In the genomic region with DNA sequence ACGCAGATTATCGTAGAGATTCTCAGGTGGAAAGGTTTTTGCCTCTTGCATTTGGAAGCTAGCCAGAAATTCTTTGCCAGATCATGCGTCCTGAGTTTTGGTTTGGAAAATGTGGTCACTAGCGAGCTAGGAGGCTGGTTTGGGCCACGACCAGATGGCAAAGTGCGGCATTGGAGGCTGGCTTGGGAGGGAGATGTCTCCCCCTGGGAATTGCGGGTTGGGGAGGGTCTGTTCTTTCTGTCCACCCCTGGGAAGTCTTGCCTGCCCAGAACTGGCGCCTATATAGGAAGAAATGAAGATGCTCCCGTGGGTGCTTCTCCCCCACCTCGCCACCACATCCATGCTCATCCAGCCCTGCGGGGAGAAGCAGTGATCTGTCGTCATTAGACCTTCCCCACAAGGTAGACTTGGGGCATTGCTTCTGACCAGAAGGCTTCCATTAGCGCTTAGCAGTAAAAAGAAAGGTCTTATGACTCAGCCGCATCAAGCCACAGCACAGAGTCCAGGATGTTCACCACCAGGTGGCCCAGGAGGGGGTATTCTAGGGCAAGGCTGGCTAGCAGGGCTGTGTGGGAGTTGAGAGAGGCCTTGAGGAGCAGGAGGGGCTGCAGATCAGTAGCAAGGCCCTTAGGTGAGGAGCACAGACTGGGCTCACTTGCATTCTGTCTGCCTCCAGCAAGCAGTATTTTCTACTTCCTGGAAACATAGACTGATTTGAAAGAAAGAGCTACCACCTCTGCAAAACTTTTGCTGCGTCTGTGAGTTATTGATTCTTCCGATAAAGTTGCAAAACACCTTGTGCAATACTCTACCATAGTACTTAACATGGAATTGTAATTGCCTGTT, we compare ENCODE assay signal across 8 cellular contexts. TPM values are rescaled to one million over a fixed set of nuclear protein-coding genes. Genes with fewer than 3 reads are reported as not detected.
DNase-seq lines count a peak whose midpoint lies in the region; ATAC-seq and TF ChIP-seq lines count a peak whose summit lies in the region.

No MANE protein-coding gene starts in this region.

- intact Hi-C loops in psoas muscle (cut with DNase I) = loop anchor here in 1 of 2 donors (2.0 kb wide), 1 partner anchor 17 kb away; no protein-coding TSS in a partner anchor

- H3K36me3 ChIP-seq in OCI-LY1 (ENCODE audit: insufficient read depth, low read length) (no peaks in the 10 kb centered on the region), psoas muscle (ENCODE audit: insufficient read depth in 1 of 2, low read depth in 1 of 2) (no peaks in the 10 kb centered on the region)

- no peak overlapping the region for H3K4me3 ChIP-seq in OCI-LY1 (ENCODE audit: low read depth, low read length, poor library complexity, severe bottlenecking)
- H3K4me3 ChIP-seq in psoas muscle = no peak overlapping the region

- 79 to 87% (median 83%) methylated on average over 16 of the region's 16 CpGs for whole genome bisulfite sequencing in psoas muscle, 3 donors

- H3K27ac ChIP-seq in OCI-LY1 (ENCODE audit: low read depth, low read length, poor library complexity, severe bottlenecking) = peak overlapping the region; percentile 88
- H3K27ac ChIP-seq in psoas muscle = peak overlapping the region; percentile 90

- peaks cover 66% of the 10 kb centered on the region for H3K4me1 ChIP-seq in OCI-LY1 (ENCODE audit: insufficient read depth, low read length, severe bottlenecking)
- H3K4me1 ChIP-seq in psoas muscle = peaks cover 28% of the 10 kb centered on the region

- peaks cover 9% of the 10 kb centered on the region for H3F3A ChIP-seq in OCI-LY1 (ENCODE audit: insufficient read depth, low read length)

- H3K27me3 ChIP-seq in OCI-LY1 (ENCODE audit: insufficient read depth, low read length) (no peaks in the 10 kb centered on the region), psoas muscle (ENCODE audit: insufficient read depth in 3 of 3, low read length in 2 of 3) (no peaks in the 10 kb centered on the region)

- H3K4me2 ChIP-seq in OCI-LY1 (ENCODE audit: low read length) = peak overlapping the region; percentile 44

- DNase-seq in EH (ENCODE audit: low read depth) (peak; percentile 88), GOT3 (lab: John Stamatoyannopoulos, UW) (peak; percentile 37), psoas muscle (peak; percentile 50 to 72), putamen (ENCODE audit: low spot score) (no peak), inferior parietal cortex (ENCODE audit: extremely low spot score) (no peak)
- peak; percentile 61 for DNase-seq in activated CD8-positive, alpha-beta memory T cell treated with anti-CD3 and anti-CD28 coated beads, Interleukin-2, amount 50 U/mL, for 24 hours (ENCODE audit: extremely low read depth)

- no peak overlapping the region for H2AFZ ChIP-seq in OCI-LY1 (ENCODE audit: low read length)

- TF ChIP-seq CTCF in OCI-LY1 (IDR thresholded peaks at IDR 0.05; ENCODE audit: low read length) (peak; percentile 68; the same call in 1 of the 2 replicates), psoas muscle (IDR thresholded peaks at IDR 0.05) (peak; percentile 47)

- H4K20me1 ChIP-seq in OCI-LY1 (ENCODE audit: insufficient read depth, low read length) = no peaks in the 10 kb centered on the region

- H3K79me2 ChIP-seq in OCI-LY1 (ENCODE audit: insufficient read depth, low read length) = peaks cover 29% of the 10 kb centered on the region

- peak; percentile 31 for ATAC-seq in esophagus mucosa
- peak; percentile 22 to 43 (median 34) for ATAC-seq in psoas muscle

- H3K9me3 ChIP-seq in OCI-LY1 (ENCODE audit: low read length) = no peaks in the 10 kb centered on the region
- no peaks in the 10 kb centered on the region for H3K9me3 ChIP-seq in psoas muscle

- H3K9me2 ChIP-seq in OCI-LY1 (ENCODE audit: low read depth, low read length) = no peaks in the 10 kb centered on the region

- peak overlapping the region; percentile 4; the same call in 1 of the 2 replicates for H3K9ac ChIP-seq in OCI-LY1 (ENCODE audit: low read length)

RNA-seq across cellular contexts. Expression of gene PTP4A2, which starts 1.5 kb away (rescaled TPM):
- 100 TPM for total RNA-seq in esophagus mucosa
- 100 to 1,000 TPM; 290 to 532 (median 433) TPM for total RNA-seq in psoas muscle
- 100 to 1,000 TPM; 246 to 729 (median 300) TPM for polyA plus RNA-seq in psoas muscle

Comparison
In these comparisons a context has a peak if more than half of its experiments do, and no peak if none do; other contexts are left out.
1. DNase-seq: peak in EH (single experiment), GOT3 (single experiment), activated CD8-positive, alpha-beta memory T cell treated with anti-CD3 and anti-CD28 coated beads, Interleukin-2, amount 50 U/mL, for 24 hours (single experiment) and psoas muscle (2 of 2); none in putamen (single experiment) and inferior parietal cortex (single experiment).